In genomic region chr7:159109092-159110035, GRCh38 we compare ENCODE assay signal across 18 cellular contexts. TPM values are rescaled to one million over a fixed set of nuclear protein-coding genes. Genes with fewer than 3 reads are reported as not detected.
DNase-seq lines count a peak whose midpoint lies in the region; ATAC-seq and TF ChIP-seq lines count a peak whose summit lies in the region.
"Had no signal": no experiment of that assay in that cellular context is flagged by ENCODE, and none has a peak within 500 bp of the region (broad histone marks: within the 10 kb centered on the region; RNA-seq: fewer than 3 reads in every experiment).

No MANE protein-coding gene starts in this region.

- no peak overlapping the region for H3K27ac Mint-ChIP-seq in activated naive CD8-positive, alpha-beta T cell treated with anti-CD3 and anti-CD28 coated beads, Interleukin-2, amount 10 ng/mL, durations not matched to agents 7 days and 5 days
- no peak overlapping the region for H3K27ac Mint-ChIP-seq in activated naive CD8-positive, alpha-beta T cell treated with anti-CD3 and anti-CD28 coated beads for 36 hours
- H3K27ac Mint-ChIP-seq in activated T-helper 1 cell treated with anti-CD3 and anti-CD28 coated beads, Interleukin-12 subunit alpha, Interleukin-12 subunit beta, Interleukin-2, Interleukin-4 antibody, amounts not matched to agents 30 ng/mL and 10 ng/mL and 1 ng/mL, durations not matched to agents 14 hours and 24 hours and 36 hours = no peak overlapping the region
- H3K27ac Mint-ChIP-seq: stimulated activated naive CD8-positive, alpha-beta T cell treated with anti-CD3 and anti-CD28 coated beads, Interleukin-15, Interleukin-2, amounts not matched to agents 100 ng/mL and 50 ng/mL, for 24 hours had no signal

- H3K27ac ChIP-seq in tibial artery = peak overlapping the region; percentile 71 to 77
- H3K27ac ChIP-seq: hepatocyte had no signal

- intact Hi-C loops in left ventricle myocardium superior (cut with micrococcal nuclease) (no loop called here), tibial artery (cut with DNase I; ENCODE audit: low total_unique reads) (no loop called here)
- intact Hi-C loops in activated T-helper 1 cell treated with anti-CD3 and anti-CD28 coated beads, Interleukin-12 subunit alpha, Interleukin-12 subunit beta, Interleukin-2, Interleukin-4 antibody, amounts not matched to agents 30 ng/mL and 10 ng/mL and 1 ng/mL, durations not matched to agents 14 hours and 24 hours and 36 hours (cut with micrococcal nuclease) = no loop called here

- no peaks in the 10 kb centered on the region for H3K36me3 Mint-ChIP-seq in activated naive CD8-positive, alpha-beta T cell treated with anti-CD3 and anti-CD28 coated beads, Interleukin-2, amount 10 ng/mL, durations not matched to agents 7 days and 5 days
- H3K36me3 Mint-ChIP-seq in activated naive CD8-positive, alpha-beta T cell treated with anti-CD3 and anti-CD28 coated beads for 36 hours = no peaks in the 10 kb centered on the region
- H3K36me3 Mint-ChIP-seq in activated T-helper 1 cell treated with anti-CD3 and anti-CD28 coated beads, Interleukin-12 subunit alpha, Interleukin-12 subunit beta, Interleukin-2, Interleukin-4 antibody, amounts not matched to agents 30 ng/mL and 10 ng/mL and 1 ng/mL, durations not matched to agents 14 hours and 24 hours and 36 hours (ENCODE audit: low read depth) = no peaks in the 10 kb centered on the region

- H3K4me3 ChIP-seq in tibial artery = no peak overlapping the region
- H3K4me3 ChIP-seq: breast epithelium, HAP-1, hepatocyte had no signal

- DNase-seq in activated naive CD8-positive, alpha-beta T cell treated with anti-CD3 and anti-CD28 coated beads, Interleukin-2, amount 10 ng/mL, durations not matched to agents 7 days and 5 days = peak; percentile 12
- no peak for DNase-seq in activated naive CD8-positive, alpha-beta T cell treated with anti-CD3 and anti-CD28 coated beads for 36 hours
- peak; percentile 5 for DNase-seq in NCI-H69 (lab: John Stamatoyannopoulos, UW)
- DNase-seq in left ventricle myocardium superior = peak; percentile 63
- peak in 1 of 2 donors; percentile 66 for DNase-seq in tibial artery
- DNase-seq in NCI-H2196 treated with DMSO at 0.1 percent for 48 hours (lab: John Stamatoyannopoulos, UW; ENCODE audit: unreplicated experiment) = no peak
- DNase-seq in activated T-helper 1 cell treated with anti-CD3 and anti-CD28 coated beads, Interleukin-12 subunit alpha, Interleukin-12 subunit beta, Interleukin-2, Interleukin-4 antibody, amounts not matched to agents 30 ng/mL and 10 ng/mL and 1 ng/mL, durations not matched to agents 14 hours and 24 hours and 36 hours (ENCODE audit: low spot score) = no peak
- DNase-seq: activated CD4-positive, CD25-positive, alpha-beta regulatory T cell; activated naive CD4-positive, alpha-beta T cell treated with anti-CD3 and anti-CD28 coated beads, Interleukin-2, amount 50 U/mL, for 16 hours; GF-D8; NCI-H1048; NCI-H524 treated with DMSO at 0.1 percent for 48 hours had no signal

- no peaks in the 10 kb centered on the region for H3K9me3 ChIP-seq in tibial artery
- H3K9me3 ChIP-seq: breast epithelium, HAP-1 had no signal

- POLR2A ChIA-PET in activated naive CD8-positive, alpha-beta T cell treated with anti-CD3 and anti-CD28 coated beads, Interleukin-2, amount 10 ng/mL, durations not matched to agents 7 days and 5 days (lab: Charles Lee) = no interaction called here

- H3K27me3 Mint-ChIP-seq in activated naive CD8-positive, alpha-beta T cell treated with anti-CD3 and anti-CD28 coated beads, Interleukin-2, amount 10 ng/mL, durations not matched to agents 7 days and 5 days = peaks cover 6% of the 10 kb centered on the region
- peaks cover 5% of the 10 kb centered on the region for H3K27me3 Mint-ChIP-seq in activated naive CD8-positive, alpha-beta T cell treated with anti-CD3 and anti-CD28 coated beads for 36 hours
- H3K27me3 Mint-ChIP-seq in activated T-helper 1 cell treated with anti-CD3 and anti-CD28 coated beads, Interleukin-12 subunit alpha, Interleukin-12 subunit beta, Interleukin-2, Interleukin-4 antibody, amounts not matched to agents 30 ng/mL and 10 ng/mL and 1 ng/mL, durations not matched to agents 14 hours and 24 hours and 36 hours (ENCODE audit: insufficient read depth) = peaks cover 26% of the 10 kb centered on the region

- no peaks in the 10 kb centered on the region for H3K36me3 ChIP-seq in tibial artery
- H3K36me3 ChIP-seq: breast epithelium, HAP-1 had no signal

- H3K4me1 ChIP-seq in tibial artery = peaks cover 0 to 53% (median 25%) of the 10 kb centered on the region in 4 donors
- H3K4me1 ChIP-seq: breast epithelium, HAP-1 had no signal

- H3K4me3 Mint-ChIP-seq in activated naive CD8-positive, alpha-beta T cell treated with anti-CD3 and anti-CD28 coated beads, Interleukin-2, amount 10 ng/mL, durations not matched to agents 7 days and 5 days = no peak overlapping the region
- H3K4me3 Mint-ChIP-seq in activated naive CD8-positive, alpha-beta T cell treated with anti-CD3 and anti-CD28 coated beads for 36 hours = no peak overlapping the region
- H3K4me3 Mint-ChIP-seq in activated T-helper 1 cell treated with anti-CD3 and anti-CD28 coated beads, Interleukin-12 subunit alpha, Interleukin-12 subunit beta, Interleukin-2, Interleukin-4 antibody, amounts not matched to agents 30 ng/mL and 10 ng/mL and 1 ng/mL, durations not matched to agents 14 hours and 24 hours and 36 hours = no peak overlapping the region
- H3K4me3 Mint-ChIP-seq: stimulated activated naive CD8-positive, alpha-beta T cell treated with anti-CD3 and anti-CD28 coated beads, Interleukin-15, Interleukin-2, amounts not matched to agents 100 ng/mL and 50 ng/mL, for 24 hours had no signal

- no peak for TF ChIP-seq CTCF in tibial artery (IDR thresholded peaks at IDR 0.05)

- no peak for ATAC-seq in activated naive CD8-positive, alpha-beta T cell treated with anti-CD3 and anti-CD28 coated beads, Interleukin-2, amount 10 ng/mL, durations not matched to agents 7 days and 5 days (ENCODE audit: low read depth)
- peak; percentile 29 for ATAC-seq in left ventricle myocardium superior
- ATAC-seq in HG03095 (IDR thresholded peaks at IDR 0.05; ENCODE audit: unreplicated experiment) = no peak

- no peaks in the 10 kb centered on the region for H3K27me3 ChIP-seq in tibial artery
- H3K27me3 ChIP-seq: breast epithelium had no signal

- no peaks in the 10 kb centered on the region for H3K9me3 Mint-ChIP-seq in activated naive CD8-positive, alpha-beta T cell treated with anti-CD3 and anti-CD28 coated beads, Interleukin-2, amount 10 ng/mL, durations not matched to agents 7 days and 5 days
- no peaks in the 10 kb centered on the region for H3K9me3 Mint-ChIP-seq in activated naive CD8-positive, alpha-beta T cell treated with anti-CD3 and anti-CD28 coated beads for 36 hours
- no peaks in the 10 kb centered on the region for H3K9me3 Mint-ChIP-seq in activated T-helper 1 cell treated with anti-CD3 and anti-CD28 coated beads, Interleukin-12 subunit alpha, Interleukin-12 subunit beta, Interleukin-2, Interleukin-4 antibody, amounts not matched to agents 30 ng/mL and 10 ng/mL and 1 ng/mL, durations not matched to agents 14 hours and 24 hours and 36 hours
- H3K9me3 Mint-ChIP-seq: stimulated activated naive CD8-positive, alpha-beta T cell treated with anti-CD3 and anti-CD28 coated beads, Interleukin-15, Interleukin-2, amounts not matched to agents 100 ng/mL and 50 ng/mL, for 24 hours had no signal

- peaks cover 3% of the 10 kb centered on the region for H3K4me1 Mint-ChIP-seq in activated naive CD8-positive, alpha-beta T cell treated with anti-CD3 and anti-CD28 coated beads, Interleukin-2, amount 10 ng/mL, durations not matched to agents 7 days and 5 days
- no peaks in the 10 kb centered on the region for H3K4me1 Mint-ChIP-seq in activated naive CD8-positive, alpha-beta T cell treated with anti-CD3 and anti-CD28 coated beads for 36 hours
- no peaks in the 10 kb centered on the region for H3K4me1 Mint-ChIP-seq in activated T-helper 1 cell treated with anti-CD3 and anti-CD28 coated beads, Interleukin-12 subunit alpha, Interleukin-12 subunit beta, Interleukin-2, Interleukin-4 antibody, amounts not matched to agents 30 ng/mL and 10 ng/mL and 1 ng/mL, durations not matched to agents 14 hours and 24 hours and 36 hours (ENCODE audit: low read depth)

RNA-seq across cellular contexts. Expression of gene VIPR2, which starts 35.3 kb away (rescaled TPM):
- under 1 TPM; 0.80 to 0.99 TPM for total RNA-seq in activated naive CD8-positive, alpha-beta T cell treated with anti-CD3 and anti-CD28 coated beads, Interleukin-2, amount 10 ng/mL, durations not matched to agents 7 days and 5 days
- not detected for total RNA-seq in activated naive CD8-positive, alpha-beta T cell treated with anti-CD3 and anti-CD28 coated beads for 36 hours
- total RNA-seq in left ventricle myocardium superior = 21.3 TPM
- 0.70 and 1.3 TPM in 2 replicates for total RNA-seq in activated T-helper 1 cell treated with anti-CD3 and anti-CD28 coated beads, Interleukin-12 subunit alpha, Interleukin-12 subunit beta, Interleukin-2, Interleukin-4 antibody, amounts not matched to agents 30 ng/mL and 10 ng/mL and 1 ng/mL, durations not matched to agents 14 hours and 24 hours and 36 hours
- total RNA-seq: kidney epithelial cell had no signal

Comparison
In these comparisons a context has a peak if more than half of its experiments do, and no peak if none do; other contexts are left out.
1. DNase-seq: peak in activated naive CD8-positive, alpha-beta T cell treated with anti-CD3 and anti-CD28 coated beads, Interleukin-2, amount 10 ng/mL, durations not matched to agents 7 days and 5 days (single experiment), NCI-H69 (single experiment) and left ventricle myocardium superior (single experiment); none in activated naive CD8-positive, alpha-beta T cell treated with anti-CD3 and anti-CD28 coated beads for 36 hours (single experiment), NCI-H2196 treated with DMSO at 0.1 percent for 48 hours (single experiment) and activated T-helper 1 cell treated with anti-CD3 and anti-CD28 coated beads, Interleukin-12 subunit alpha, Interleukin-12 subunit beta, Interleukin-2, Interleukin-4 antibody, amounts not matched to agents 30 ng/mL and 10 ng/mL and 1 ng/mL, durations not matched to agents 14 hours and 24 hours and 36 hours (single experiment).